8 cellular contexts compared by ENCODE assay signal in genomic region chr3:185943363-185944106, GRCh38. TPM values are rescaled to one million over a fixed set of nuclear protein-coding genes. Genes with fewer than 3 reads are reported as not detected.
DNase-seq lines count a peak whose midpoint lies in the region; ATAC-seq, FAIRE-seq and TF ChIP-seq lines count a peak whose summit lies in the region.

No MANE protein-coding gene starts in this region.

- peak; percentile 57 for TF ChIP-seq RAD21 in SK-N-SH (IDR thresholded peaks at IDR 0.05; ENCODE audit: low read length)

- peak overlapping the region; percentile 65; the same call in 1 of the 2 replicates for H3K4me2 ChIP-seq in SK-N-SH

- H3K4me1 ChIP-seq in SK-N-SH (ENCODE audit: control insufficient read depth in 1 of 2, insufficient read depth in 2 of 2, low read depth in 1 of 2, low read length in 1 of 2) (peaks cover 0 to 3% of the 10 kb centered on the region in 2 experiments; a peak in 1 of 4 replicates), cardiac muscle cell (ENCODE audit: low read depth) (no peaks in the 10 kb centered on the region), prostate gland (replicated peaks) (no peaks in the 10 kb centered on the region)

- H3K27me3 ChIP-seq in SK-N-SH (ENCODE audit: insufficient read depth) (no peaks in the 10 kb centered on the region), cardiac muscle cell (no peaks in the 10 kb centered on the region), prostate gland (replicated peaks; ENCODE audit: insufficient read depth) (no peaks in the 10 kb centered on the region)

- no peak for TF ChIP-seq EP300 in SK-N-SH (IDR thresholded peaks at IDR 0.05; ENCODE audit: borderline replicate concordance in 1 of 2, low read depth in 1 of 2, low read length in 1 of 2)

- ATAC-seq in HG02571 (IDR thresholded peaks at IDR 0.05; ENCODE audit: unreplicated experiment) = peak; percentile 95
- peak; percentile 95 for ATAC-seq in activated naive CD8-positive, alpha-beta T cell treated with anti-CD3 and anti-CD28 coated beads, Interleukin-2, amount 10 ng/mL, durations not matched to agents 7 days and 5 days (ENCODE audit: low read depth)

- no peaks in the 10 kb centered on the region for H4K20me1 ChIP-seq in SK-N-SH (ENCODE audit: insufficient read depth)

- no peak overlapping the region for H3K9ac ChIP-seq in SK-N-SH

- H3K4me1 Mint-ChIP-seq in activated naive CD8-positive, alpha-beta T cell treated with anti-CD3 and anti-CD28 coated beads, Interleukin-2, amount 10 ng/mL, durations not matched to agents 7 days and 5 days = peaks cover 15% of the 10 kb centered on the region

- TF ChIP-seq POLR2A in NB4 (IDR thresholded peaks at IDR 0.05; ENCODE audit: extremely low read depth, insufficient read length) = peak; percentile 24
- TF ChIP-seq POLR2A in prostate gland (IDR thresholded peaks at IDR 0.05) = no peak

- intact Hi-C loops in prostate gland (cut with DNase I) = no loop called here

- WGBS in SK-N-SH (ENCODE audit: low lambda C conversion rate) = 4% methylated on average over 5 of the region's 6 CpGs
- 21% methylated on average over 6 of the region's 6 CpGs for WGBS in prostate gland

- POLR2A ChIA-PET in SK-N-SH (lab: Yijun Ruan, JAX) = interaction anchor here (0.8 to 1.2 kb wide), 4 partner anchors 10 to 840 kb away, joined by 3 to 5 read pairs (median 3); partner anchors contain the start of genes DNAJB11 and EIF4A2
- POLR2A ChIA-PET in activated naive CD8-positive, alpha-beta T cell treated with anti-CD3 and anti-CD28 coated beads, Interleukin-2, amount 10 ng/mL, durations not matched to agents 7 days and 5 days (lab: Charles Lee) = interaction anchor here (0.6 to 1.9 kb wide), 8 partner anchors 10 to 840 kb away, joined by 3 to 8 read pairs (median 4); partner anchors contain the start of genes DNAJB11, EIF4A2 and SENP2

- H3K27ac ChIP-seq in SK-N-SH (ENCODE audit: low read depth in 2 of 2, low read length in 1 of 2) (no peak overlapping the region), cardiac muscle cell (no peak overlapping the region), prostate gland (peak overlapping the region in 1 of 2 donors; percentile 18)

- H3K9me2 ChIP-seq in SK-N-SH = no peaks in the 10 kb centered on the region

- H3K4me3 Mint-ChIP-seq in activated naive CD8-positive, alpha-beta T cell treated with anti-CD3 and anti-CD28 coated beads, Interleukin-2, amount 10 ng/mL, durations not matched to agents 7 days and 5 days = peak overlapping the region; percentile 59

- H3K9me3 ChIP-seq in SK-N-SH (no peaks in the 10 kb centered on the region), cardiac muscle cell (ENCODE audit: low read depth) (no peaks in the 10 kb centered on the region), prostate gland (no peaks in the 10 kb centered on the region)

- H3K27ac Mint-ChIP-seq in activated naive CD8-positive, alpha-beta T cell treated with anti-CD3 and anti-CD28 coated beads, Interleukin-2, amount 10 ng/mL, durations not matched to agents 7 days and 5 days = peak overlapping the region; percentile 67

- H3K36me3 ChIP-seq in SK-N-SH (replicated peaks in 1 of 2; ENCODE audit: control insufficient read depth in 1 of 2, insufficient read depth in 2 of 2, low read length in 1 of 2) = no peaks in the 10 kb centered on the region
- no peaks in the 10 kb centered on the region for H3K36me3 ChIP-seq in cardiac muscle cell
- no peaks in the 10 kb centered on the region for H3K36me3 ChIP-seq in prostate gland

- peaks cover 2% of the 10 kb centered on the region for H3K9me3 Mint-ChIP-seq in activated naive CD8-positive, alpha-beta T cell treated with anti-CD3 and anti-CD28 coated beads, Interleukin-2, amount 10 ng/mL, durations not matched to agents 7 days and 5 days

- H3K4me3 ChIP-seq in GM12865 (ENCODE audit: low read depth, low read length) (no peak overlapping the region), NB4 (ENCODE audit: low read depth, low read length) (peak overlapping the region; percentile 39), SK-N-SH (ENCODE audit: low read depth in 2 of 2, low read length in 1 of 2) (peak overlapping the region in 1 of 2 experiments; percentile 43; a peak in 1 of 4 replicates), cardiac muscle cell (no peak overlapping the region), prostate gland (no peak overlapping the region)

- peaks cover 8% of the 10 kb centered on the region for H3F3A ChIP-seq in SK-N-SH (replicated peaks; ENCODE audit: insufficient read depth)

- TF ChIP-seq CTCF in GM12865 (IDR thresholded peaks at IDR 0.05; ENCODE audit: insufficient read depth, low read depth, low read length, missing control alignments) (peak; percentile 100), NB4 (IDR thresholded peaks at IDR 0.05; ENCODE audit: low read depth, low read length) (peak; percentile 96), SK-N-SH (IDR thresholded peaks at IDR 0.05) (peak; percentile 99), cardiac muscle cell (IDR thresholded peaks at IDR 0.05; ENCODE audit: low read depth, low read length) (peak; percentile 100), prostate gland (IDR thresholded peaks at IDR 0.05) (peak; percentile 80 to 94 (median 85))

- H3K79me2 ChIP-seq in SK-N-SH (ENCODE audit: insufficient read depth) = no peaks in the 10 kb centered on the region

- no peak for FAIRE-seq in urothelium cell line (lab: Jason Lieb, UNC)

- CTCF ChIA-PET in SK-N-SH (lab: Yijun Ruan, JAX) = interaction anchor here (0.6 to 4.0 kb wide), 67 partner anchors 10 to 878 kb away, joined by 3 to 53 read pairs (median 4); partner anchors contain the start of gene ETV5

- H2AFZ ChIP-seq in SK-N-SH (ENCODE audit: low read depth) = peak overlapping the region; percentile 58; the same call in 1 of the 2 replicates

- DNase-seq in GM12865 (ENCODE audit: low read depth) = peak; percentile 90
- peak; percentile 92 for DNase-seq in NB4 (ENCODE audit: low read depth)
- peak; percentile 78 for DNase-seq in SK-N-SH
- DNase-seq in activated naive CD8-positive, alpha-beta T cell treated with anti-CD3 and anti-CD28 coated beads, Interleukin-2, amount 10 ng/mL, durations not matched to agents 7 days and 5 days = peak; percentile 87
- DNase-seq in cardiac muscle cell (ENCODE audit: low read depth in 1 of 2, low spot score in 1 of 2) = peak; percentile 77 to 84
- peak; percentile 84 for DNase-seq in prostate gland (ENCODE audit: low spot score)
- peak; percentile 78 for DNase-seq in urothelium cell line (ENCODE audit: low spot score)

- H3K36me3 Mint-ChIP-seq in activated naive CD8-positive, alpha-beta T cell treated with anti-CD3 and anti-CD28 coated beads, Interleukin-2, amount 10 ng/mL, durations not matched to agents 7 days and 5 days = peaks cover 4% of the 10 kb centered on the region

- peaks cover 17% of the 10 kb centered on the region for H3K27me3 Mint-ChIP-seq in activated naive CD8-positive, alpha-beta T cell treated with anti-CD3 and anti-CD28 coated beads, Interleukin-2, amount 10 ng/mL, durations not matched to agents 7 days and 5 days

TF ChIP-seq in SK-N-SH, 30 proteins besides CTCF, POLR2A, EP300 and RAD21:
- no peak for TF ChIP-seq SIN3A (IDR thresholded peaks at IDR 0.05; ENCODE audit: borderline replicate concordance, low read depth, low read length)
- TF ChIP-seq, protein P1, sequence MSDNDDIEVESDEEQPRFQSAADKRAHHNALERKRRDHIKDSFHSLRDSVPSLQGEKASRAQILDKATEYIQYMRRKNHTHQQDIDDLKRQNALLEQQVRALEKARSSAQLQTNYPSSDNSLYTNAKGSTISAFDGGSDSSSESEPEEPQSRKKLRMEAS (IDR thresholded peaks at IDR 0.05; ENCODE audit: low read depth) = no peak
- TF ChIP-seq SMC3 (IDR thresholded peaks at IDR 0.05; ENCODE audit: low read depth, low read length) = peak; percentile 56; the same call in 1 of the 2 replicates
- TF ChIP-seq, protein P2, sequence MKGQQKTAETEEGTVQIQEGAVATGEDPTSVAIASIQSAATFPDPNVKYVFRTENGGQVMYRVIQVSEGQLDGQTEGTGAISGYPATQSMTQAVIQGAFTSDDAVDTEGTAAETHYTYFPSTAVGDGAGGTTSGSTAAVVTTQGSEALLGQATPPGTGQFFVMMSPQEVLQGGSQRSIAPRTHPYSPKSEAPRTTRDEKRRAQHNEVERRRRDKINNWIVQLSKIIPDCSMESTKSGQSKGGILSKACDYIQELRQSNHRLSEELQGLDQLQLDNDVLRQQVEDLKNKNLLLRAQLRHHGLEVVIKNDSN (IDR thresholded peaks at IDR 0.05; ENCODE audit: borderline replicate concordance, low read depth) = no peak
- no peak for TF ChIP-seq POLR2AphosphoS5 (IDR thresholded peaks at IDR 0.05; ENCODE audit: low read depth, low read length)

RNA-seq across cellular contexts. Expression of gene TRA2B, which starts 5.7 kb away (rescaled TPM):
- polyA plus RNA-seq in SK-N-SH (2012; rRNA removed) (192 and 212 TPM in 2 replicates), cardiac muscle cell (106 and 129 TPM in 2 replicates)
- polyA plus RNA-seq in SK-N-SH (2012; cell fraction: cytosol; rRNA removed) = 185 and 204 TPM in 2 replicates
- 311 and 484 TPM in 2 replicates for polyA plus RNA-seq in SK-N-SH (2012; cell fraction: nucleus; rRNA removed)
- 100 to 1,000 TPM; 222 to 243 TPM for total RNA-seq in activated naive CD8-positive, alpha-beta T cell treated with anti-CD3 and anti-CD28 coated beads, Interleukin-2, amount 10 ng/mL, durations not matched to agents 7 days and 5 days
- total RNA-seq in cardiac muscle cell (227 and 320 TPM in 2 replicates), prostate gland (100 to 1,000 TPM; 132 to 137 TPM)
